ENCODE assay signal across 17 cellular contexts in the genomic region with DNA sequence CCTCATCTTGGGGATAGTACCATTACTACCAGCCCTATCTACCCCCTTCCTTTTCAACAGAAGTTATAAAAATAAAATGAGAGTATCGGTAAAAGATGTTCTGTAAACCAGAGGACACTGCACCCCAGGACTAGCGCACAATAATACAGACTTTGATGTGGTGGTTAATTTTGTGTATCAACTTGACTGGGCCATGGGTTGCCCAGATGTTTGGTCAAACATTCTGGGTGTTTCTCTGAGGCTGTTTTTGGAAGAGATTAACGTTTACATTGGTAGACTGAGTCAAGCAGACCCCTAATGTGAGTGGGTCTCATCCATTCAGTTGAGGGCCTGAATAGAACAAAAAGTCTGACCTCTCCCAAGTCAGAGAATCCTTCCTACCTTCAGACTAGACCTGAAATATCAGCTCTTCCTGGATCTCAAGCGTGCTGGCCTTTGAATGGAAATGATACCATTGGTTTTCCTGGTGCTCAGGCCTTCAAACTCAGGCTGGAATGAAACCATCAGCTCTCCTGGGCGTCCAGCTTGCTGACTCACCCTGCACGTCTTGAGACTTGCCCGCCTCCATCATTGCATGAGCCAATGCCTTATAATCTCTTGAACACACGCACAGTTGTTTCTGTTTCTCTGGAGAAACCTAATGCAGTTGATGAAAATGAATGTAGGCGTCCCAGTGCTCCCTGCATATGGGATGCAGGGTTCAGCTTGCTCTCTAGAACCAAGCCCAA. TPM values are rescaled to one million over a fixed set of nuclear protein-coding genes. Genes with fewer than 3 reads are reported as not detected.
DNase-seq lines count a peak whose midpoint lies in the region; ATAC-seq and TF ChIP-seq lines count a peak whose summit lies in the region.
"Had no signal": no experiment of that assay in that cellular context is flagged by ENCODE, and none has a peak within 500 bp of the region (broad histone marks: within the 10 kb centered on the region; RNA-seq: fewer than 3 reads in every experiment).

No MANE protein-coding gene starts in this region.

- H2AFZ ChIP-seq in GM23248: peak overlapping the region; percentile 44; the same call in 1 of the 2 replicates

- peak overlapping the region; percentile 53; the same call in 1 of the 2 replicates for H3K9ac ChIP-seq in GM23248

- H3K36me3 ChIP-seq in GM23248 (ENCODE audit: low read depth): no peaks in the 10 kb centered on the region
- H3K36me3 ChIP-seq in thyroid gland: no peaks in the 10 kb centered on the region
- H3K36me3 ChIP-seq: neutrophil had no signal

- in situ Hi-C loops in GM23248 (cut with MboI): no loop called here

- H3K4me2 ChIP-seq in GM23248 (ENCODE audit: unreplicated experiment): no peak overlapping the region

- no peaks in the 10 kb centered on the region; the same call in 1 of the 2 replicates for H3K79me2 ChIP-seq in GM23248 (ENCODE audit: insufficient read depth)

- peaks cover 3% of the 10 kb centered on the region for H3K4me1 Mint-ChIP-seq in activated CD8-positive, alpha-beta memory T cell treated with anti-CD3 and anti-CD28 coated beads, Interleukin-2, amount 10 ng/mL, durations not matched to agents 7 days and 5 days
- H3K4me1 Mint-ChIP-seq in activated T-cell treated with anti-CD3 and anti-CD28 coated beads, Interleukin-2, amount 50 U/mL, for 4 hours (ENCODE audit: low read depth): peaks cover 4% of the 10 kb centered on the region

- no peaks in the 10 kb centered on the region for H3F3A ChIP-seq in GM23248 (ENCODE audit: insufficient read depth)

- ATAC-seq in activated CD8-positive, alpha-beta memory T cell treated with anti-CD3 and anti-CD28 coated beads, Interleukin-2, amount 10 ng/mL, durations not matched to agents 7 days and 5 days: no peak
- no peak for ATAC-seq in activated T-cell treated with anti-CD3 and anti-CD28 coated beads, Interleukin-2, amount 50 U/mL, for 4 hours
- ATAC-seq: activated T-helper 17 cell treated with anti-CD3 and anti-CD28 coated beads, Interleukin-2, amount 50 U/mL, for 72 hours; GM12878 had no signal

- no peaks in the 10 kb centered on the region for H3K9me3 Mint-ChIP-seq in activated CD8-positive, alpha-beta memory T cell treated with anti-CD3 and anti-CD28 coated beads, Interleukin-2, amount 10 ng/mL, durations not matched to agents 7 days and 5 days (ENCODE audit: low read depth)
- H3K9me3 Mint-ChIP-seq in activated T-cell treated with anti-CD3 and anti-CD28 coated beads, Interleukin-2, amount 50 U/mL, for 4 hours: no peaks in the 10 kb centered on the region
- H3K9me3 Mint-ChIP-seq: activated T-helper 17 cell treated with anti-CD3 and anti-CD28 coated beads, Interleukin-2, amount 50 U/mL, for 72 hours; memory B cell had no signal

- H4K20me1 ChIP-seq in GM23248 (ENCODE audit: insufficient read depth): no peaks in the 10 kb centered on the region

- H3K4me1 ChIP-seq in GM23248 (ENCODE audit: insufficient read depth): peaks cover 5% of the 10 kb centered on the region; the same call in 1 of the 2 replicates
- H3K4me1 ChIP-seq in thyroid gland: peaks cover 0 to 6% of the 10 kb centered on the region in 2 donors
- H3K4me1 ChIP-seq: Caco-2 had no signal

- no peak overlapping the region for H3K4me3 ChIP-seq in GM23248
- no peak overlapping the region for H3K4me3 ChIP-seq in retinal pigment epithelial cell (ENCODE audit: low read length)
- H3K4me3 ChIP-seq in thyroid gland (replicated peaks in 1 of 3): no peak overlapping the region
- H3K4me3 ChIP-seq: GM12878 had no signal

- CTCF ChIA-PET in activated CD8-positive, alpha-beta memory T cell treated with anti-CD3 and anti-CD28 coated beads, Interleukin-2, amount 10 ng/mL, durations not matched to agents 7 days and 5 days (lab: Charles Lee): interaction anchor here (0.7 to 3.2 kb wide), 3 partner anchors 9 to 431 kb away, joined by 3 to 13 read pairs (median 3); a partner anchor contains a TSS

- H3K27me3 Mint-ChIP-seq in activated CD8-positive, alpha-beta memory T cell treated with anti-CD3 and anti-CD28 coated beads, Interleukin-2, amount 10 ng/mL, durations not matched to agents 7 days and 5 days: no peaks in the 10 kb centered on the region
- no peaks in the 10 kb centered on the region for H3K27me3 Mint-ChIP-seq in activated T-cell treated with anti-CD3 and anti-CD28 coated beads, Interleukin-2, amount 50 U/mL, for 4 hours (ENCODE audit: low read depth)
- H3K27me3 Mint-ChIP-seq: activated T-helper 17 cell treated with anti-CD3 and anti-CD28 coated beads, Interleukin-2, amount 50 U/mL, for 72 hours had no signal

- DNase-seq in GM23248 (peak; percentile 95), RPMI7951 (ENCODE audit: low read depth) (peak; percentile 62), erythroblast (lab: John Stamatoyannopoulos, UW) (peak; percentile 82 to 85), retinal pigment epithelial cell (ENCODE audit: low read depth) (peak; percentile 68), thyroid gland (no peak)
- no peak for DNase-seq in activated CD8-positive, alpha-beta memory T cell treated with anti-CD3 and anti-CD28 coated beads, Interleukin-2, amount 10 ng/mL, durations not matched to agents 7 days and 5 days
- DNase-seq in activated T-cell treated with anti-CD3 and anti-CD28 coated beads, Interleukin-2, amount 50 U/mL, for 4 hours: no peak
- no peak for DNase-seq in activated T-cell treated with anti-CD3 and anti-CD28 coated beads, Interleukin-2, amount 50 U/mL, for 48 hours
- DNase-seq: activated CD4-positive, alpha-beta T cell treated with anti-CD3 and anti-CD28 coated beads, Interleukin-2, amount 50 U/mL, for 1 hour; Caco-2; NCI-H345; T-helper 2 cell had no signal

- no peak overlapping the region for H3K27ac Mint-ChIP-seq in activated CD8-positive, alpha-beta memory T cell treated with anti-CD3 and anti-CD28 coated beads, Interleukin-2, amount 10 ng/mL, durations not matched to agents 7 days and 5 days
- H3K27ac Mint-ChIP-seq: activated T-helper 17 cell treated with anti-CD3 and anti-CD28 coated beads, Interleukin-2, amount 50 U/mL, for 72 hours; memory B cell had no signal

- H3K36me3 Mint-ChIP-seq in activated CD8-positive, alpha-beta memory T cell treated with anti-CD3 and anti-CD28 coated beads, Interleukin-2, amount 10 ng/mL, durations not matched to agents 7 days and 5 days: no peaks in the 10 kb centered on the region
- H3K36me3 Mint-ChIP-seq in activated T-cell treated with anti-CD3 and anti-CD28 coated beads, Interleukin-2, amount 50 U/mL, for 4 hours (ENCODE audit: insufficient read depth): peaks cover 9% of the 10 kb centered on the region

- H3K27ac ChIP-seq in GM23248 (peak overlapping the region; percentile 57), thyroid gland (no peak overlapping the region)
- H3K27ac ChIP-seq: HL-60, neutrophil had no signal

- H3K4me3 Mint-ChIP-seq in activated CD8-positive, alpha-beta memory T cell treated with anti-CD3 and anti-CD28 coated beads, Interleukin-2, amount 10 ng/mL, durations not matched to agents 7 days and 5 days: no peak overlapping the region
- H3K4me3 Mint-ChIP-seq in activated T-cell treated with anti-CD3 and anti-CD28 coated beads, Interleukin-2, amount 50 U/mL, for 4 hours: no peak overlapping the region
- H3K4me3 Mint-ChIP-seq: activated T-helper 17 cell treated with anti-CD3 and anti-CD28 coated beads, Interleukin-2, amount 50 U/mL, for 72 hours; memory B cell had no signal

- WGBS in GM23248 (ENCODE audit: low coverage in 1 of 2, low lambda C conversion rate in 2 of 2, missing lambda C conversion rate in 2 of 2), 2 experiments: 50% methylated on average over 9 of the region's 9 CpGs
- 70 to 87% methylated on average over 9 of the region's 9 CpGs for WGBS in thyroid gland, 2 donors

- H3K9me3 ChIP-seq in GM23248 (ENCODE audit: low read depth) (no peaks in the 10 kb centered on the region), thyroid gland (no peaks in the 10 kb centered on the region)
- H3K9me3 ChIP-seq: Caco-2, neutrophil had no signal

- H3K9me2 ChIP-seq in GM23248 (ENCODE audit: insufficient read depth): no peaks in the 10 kb centered on the region

- TF ChIP-seq POLR2A in erythroblast (IDR thresholded peaks at IDR 0.05; ENCODE audit: low read length): no peak
- TF ChIP-seq POLR2A in thyroid gland (IDR thresholded peaks at IDR 0.05): no peak

- intact Hi-C loops in thyroid gland (cut with DNase I): loop anchor here (10.0 kb wide), 1 partner anchor 443 kb away; no protein-coding TSS in a partner anchor

- TF ChIP-seq CTCF in retinal pigment epithelial cell (conservative IDR thresholded peaks at IDR 0.05; ENCODE audit: low read depth, low read length) (no peak), thyroid gland (IDR thresholded peaks at IDR 0.05) (no peak)

- H3K27me3 ChIP-seq in GM23248 (replicated peaks; ENCODE audit: insufficient read depth) (no peaks in the 10 kb centered on the region), thyroid gland (no peaks in the 10 kb centered on the region)
- H3K27me3 ChIP-seq: neutrophil had no signal

RNA-seq across cellular contexts. Expression of a gene that starts 10.1 kb away (rescaled TPM):
- total RNA-seq in GM23248 (2014; rRNA removed; shearing (Covaris generic)): 5.9 TPM in 2 replicates
- 2.8 and 3.8 TPM in 2 replicates for polyA plus RNA-seq in GM23248 (2016; fragmentation: Nextera tagmentation; extraction: Ambion mirVana)
- total RNA-seq in RPMI7951 (2014; rRNA removed; shearing (Covaris generic)): 4.3 and 5.0 TPM in 2 replicates
- 10 to 100 TPM; 13.6 to 17.0 TPM for total RNA-seq in activated CD8-positive, alpha-beta memory T cell treated with anti-CD3 and anti-CD28 coated beads, Interleukin-2, amount 10 ng/mL, durations not matched to agents 7 days and 5 days
- total RNA-seq in thyroid gland: 1 to 10 TPM; 5.8 to 9.8 (median 7.4) TPM
- total RNA-seq in activated T-cell treated with anti-CD3 and anti-CD28 coated beads, Interleukin-2, amount 50 U/mL, for 4 hours: 10 to 100 TPM; 17.2 to 23.8 (median 22.4) TPM

RNA-seq across cellular contexts. Expression of a gene that starts 19.8 kb away (rescaled TPM):
- total RNA-seq in GM23248 (2014; rRNA removed; shearing (Covaris generic)): 3.1 and 3.9 TPM in 2 replicates
- polyA plus RNA-seq in GM23248 (2016; fragmentation: Nextera tagmentation; extraction: Ambion mirVana): 4.7 and 5.0 TPM in 2 replicates
- total RNA-seq in RPMI7951 (2014; rRNA removed; shearing (Covaris generic)): 11.2 and 12.4 TPM in 2 replicates
- total RNA-seq in activated CD8-positive, alpha-beta memory T cell treated with anti-CD3 and anti-CD28 coated beads, Interleukin-2, amount 10 ng/mL, durations not matched to agents 7 days and 5 days: 1 to 10 TPM; 4.5 to 8.0 TPM
- total RNA-seq in thyroid gland: 10 to 100 TPM; 12.3 to 28.4 (median 21.4) TPM
- 10 to 100 TPM; 11.6 to 13.0 (median 12.0) TPM for total RNA-seq in activated T-cell treated with anti-CD3 and anti-CD28 coated beads, Interleukin-2, amount 50 U/mL, for 4 hours

Comparison
In these comparisons a context has a peak if more than half of its experiments do, and no peak if none do; other contexts are left out.
1. DNase-seq: peak in GM23248 (single experiment), RPMI7951 (single experiment), erythroblast (2 of 2) and retinal pigment epithelial cell (single experiment); none in activated CD8-positive, alpha-beta memory T cell treated with anti-CD3 and anti-CD28 coated beads, Interleukin-2, amount 10 ng/mL, durations not matched to agents 7 days and 5 days (single experiment), thyroid gland (0 of 2), activated T-cell treated with anti-CD3 and anti-CD28 coated beads, Interleukin-2, amount 50 U/mL, for 4 hours (single experiment) and activated T-cell treated with anti-CD3 and anti-CD28 coated beads, Interleukin-2, amount 50 U/mL, for 48 hours (0 of 2).